ENCODE assay signal across 9 cellular contexts in genomic region chr7:158809596-158809995, GRCh38. TPM values are rescaled to one million over a fixed set of nuclear protein-coding genes. Genes with fewer than 3 reads are reported as not detected.
A peak's percentile ranks its signal among the peaks of the same experiment; 100 is the strongest.
DNase-seq lines count a peak whose midpoint lies in the region; ATAC-seq, FAIRE-seq and TF ChIP-seq lines count a peak whose summit lies in the region.
"Had no signal": no experiment of that assay in that cellular context is flagged by ENCODE, and none has a peak within 500 bp of the region (broad histone marks: within the 10 kb centered on the region; RNA-seq: fewer than 3 reads in every experiment).

No MANE protein-coding gene starts in this region.

- H3K9me1 ChIP-seq in K562 (ENCODE audit: control insufficient read depth, insufficient read depth, low read length) = peaks cover 7% of the 10 kb centered on the region

- POLR2A ChIA-PET in K562 (lab: Yijun Ruan, JAX) = interaction anchor here (0.7 kb wide), 1 partner anchor 9 kb away, joined by 3 read pairs; no protein-coding TSS in a partner anchor

- no peak for TF ChIP-seq RAD21 in K562 (CRISPR knock-in tag; conservative IDR thresholded peaks at IDR 0.05 in 1 of 2, IDR thresholded peaks at IDR 0.05 in 1 of 2)

- no TSS peak for BruUV-seq in K562 (replicated peaks; lab: Mats Ljungman, UMichigan)

- H3K36me3 ChIP-seq in K562 (ENCODE audit: control insufficient read depth, insufficient read depth, low read length) (peaks cover 46% of the 10 kb centered on the region), tibial artery (peaks cover 6 to 11% (median 9%) of the 10 kb centered on the region in 3 donors)

- H3K4me1 ChIP-seq in K562 (replicated peaks in 1 of 2; ENCODE audit: control insufficient read depth in 2 of 2, insufficient read depth in 2 of 2, low read length in 2 of 2) = peaks cover 7 to 11% of the 10 kb centered on the region in 2 experiments; a peak in 4 of 5 replicates
- peaks cover 0 to 66% (median 38%) of the 10 kb centered on the region in 4 donors for H3K4me1 ChIP-seq in tibial artery

- H3K27me3 ChIP-seq in K562 (ENCODE audit: control insufficient read depth in 2 of 2, insufficient read depth in 2 of 2, low read length in 2 of 2) = no peaks in the 10 kb centered on the region
- no peaks in the 10 kb centered on the region for H3K27me3 ChIP-seq in tibial artery
- H3K27me3 ChIP-seq: SJSA1 had no signal

- no peak for FAIRE-seq in K562 (lab: Jason Lieb, UNC)

- H3K4me3 ChIP-seq in K562 (no peak overlapping the region), tibial artery (no peak overlapping the region)
- H3K4me3 ChIP-seq: SJSA1 had no signal

- H3K9me3 ChIP-seq in K562 (replicated peaks; ENCODE audit: control insufficient read depth, insufficient read depth, low read depth, low read length) (peaks cover 12% of the 10 kb centered on the region; the same call in 1 of the 2 replicates), tibial artery (no peaks in the 10 kb centered on the region)
- H3K9me3 ChIP-seq: SJSA1 had no signal

- no peak for TF ChIP-seq CTCF in K562 (IDR thresholded peaks at IDR 0.05 in 2 of 3, conservative IDR thresholded peaks at IDR 0.05 in 1 of 3; ENCODE audit: insufficient read depth in 2 of 3, low read depth in 1 of 3, low read length in 3 of 3)
- no peak for TF ChIP-seq CTCF in tibial artery (IDR thresholded peaks at IDR 0.05)

- no peak overlapping the region for H3K9ac ChIP-seq in K562 (ENCODE audit: insufficient read depth in 1 of 2, low read depth in 2 of 2, low read length in 2 of 2)

- intact Hi-C loops in K562 (cut with micrococcal nuclease) (no loop called here), tibial artery (cut with DNase I; ENCODE audit: low total_unique reads) (no loop called here)

- in situ Hi-C loops in K562 (cut with MboI) = no loop called here

- CTCF ChIA-PET in K562 (lab: Yijun Ruan, JAX; ENCODE audit: low intra/inter-chr PET ratio) = no interaction called here

- DNase-seq in GDM1 (lab: John Stamatoyannopoulos, UW) (peak; percentile 8), K562 (ENCODE audit: extremely low read depth in 1 of 4, low spot score in 3 of 4) (no peak), inferior parietal cortex (ENCODE audit: extremely low spot score) (no peak), NCI-H1048 (lab: John Stamatoyannopoulos, UW) (no peak), tibial artery (no peak)

- ATAC-seq in GM19468 (IDR thresholded peaks at IDR 0.05; ENCODE audit: extremely low read depth, unreplicated experiment) (peak; percentile 80), HG03432 (IDR thresholded peaks at IDR 0.05; ENCODE audit: unreplicated experiment) (peak; percentile 81), K562 (peak; percentile 32), esophagus mucosa (no peak)

- no peak for TF ChIP-seq POLR2A in K562 (conservative IDR thresholded peaks at IDR 0.05)

- H2AFZ ChIP-seq in K562 (ENCODE audit: low read depth, low read length) = no peak overlapping the region

- H3K27ac ChIP-seq in K562 (ENCODE audit: extremely low read depth, low read depth, low read length) (no peak overlapping the region), tibial artery (peak overlapping the region in 1 of 2 donors; percentile 83)
- H3K27ac ChIP-seq: SJSA1 had no signal

- 93% methylated on average over 1 of the region's 1 CpG for WGBS in K562 (ENCODE audit: insufficient coverage, low coverage, missing lambda C conversion rate)

- H3K79me2 ChIP-seq in K562 (ENCODE audit: control insufficient read depth, insufficient read depth, low read length) = peaks cover 94% of the 10 kb centered on the region

- H3K4me2 ChIP-seq in K562 (ENCODE audit: insufficient read depth, low read length) = no peak overlapping the region

- peaks cover 8% of the 10 kb centered on the region; the same call in 1 of the 2 replicates for H4K20me1 ChIP-seq in K562 (replicated peaks; ENCODE audit: control insufficient read depth, insufficient read depth, low read length)

- TF ChIP-seq EP300 in K562 (IDR thresholded peaks at IDR 0.05; ENCODE audit: low read length) = no peak

TF ChIP-seq in K562, 482 proteins besides CTCF, POLR2A, EP300 and RAD21:
- TF ChIP-seq ZNF274 (IDR thresholded peaks at IDR 0.05; ENCODE audit: borderline replicate concordance, low read depth, low read length) = no peak
- TF ChIP-seq MEIS2 (IDR thresholded peaks at IDR 0.05; ENCODE audit: partially characterized antibody) = peak; percentile 36
- TF ChIP-seq SMARCA5 (IDR thresholded peaks at IDR 0.05) = no peak
- TF ChIP-seq ZNF77 (CRISPR knock-in tag; IDR thresholded peaks at IDR 0.05) = no peak
- no peak for TF ChIP-seq CAMTA2 (CRISPR knock-in tag; conservative IDR thresholded peaks at IDR 0.05)
- no peak for TF ChIP-seq PTBP1 (IDR thresholded peaks at IDR 0.05; ENCODE audit: low read depth, low read length)
- TF ChIP-seq SRF (CRISPR knock-in tag; IDR thresholded peaks at IDR 0.05) = peak in 1 of 2 experiments; percentile 91; a peak in 2 of 4 replicates
- TF ChIP-seq EWSR1 (IDR thresholded peaks at IDR 0.05; ENCODE audit: borderline replicate concordance, low read depth, partially characterized antibody) = no peak
- TF ChIP-seq NFYB (IDR thresholded peaks at IDR 0.05; ENCODE audit: extremely low read depth, insufficient read length) = peak; percentile 12
TF ChIP-seq in K562: peak in this region for 3.

RNA-seq across cellular contexts. Expression of gene ESYT2, which starts 19.7 kb away (rescaled TPM):
- 111 and 160 TPM in 2 replicates for total RNA-seq in K562 (2011; cell fraction: chromatin; rRNA removed; ENCODE audit: low replicate concordance)
- total RNA-seq in K562 (2011; cell fraction: nucleolus; rRNA removed) = 87.6 and 91.1 TPM in 2 replicates
- 118 and 155 TPM in 2 replicates for total RNA-seq in K562 (2011; cell fraction: nucleoplasm; rRNA removed)
- total RNA-seq in K562 (2014; rRNA removed) (64.7 and 68.7 TPM in 2 replicates), K562 (2014; rRNA removed; fragmentation: Illumina TruSeq; extraction: Trizol) (70.9 and 72.5 TPM in 2 replicates), K562 (2015; rRNA removed; fragmentation: Illumina TruSeq; extraction: Trizol) (63.1 and 67.1 TPM in 2 replicates), K562 (2021) (62.4 and 67.5 TPM in 2 replicates), esophagus mucosa (41.4 TPM)
- polyA plus RNA-seq in K562 (2011; rRNA removed) (57.5 and 86.9 TPM in 2 replicates), K562 (2014; fragmentation: Illumina TruSeq; extraction: Trizol) (55.5 and 58.2 TPM in 2 replicates), K562 (2014; fragmentation: Nextera tagmentation; extraction: Ambion mirVana) (1 to 10 TPM; 5.8 to 8.3 TPM), K562 (2014; rRNA removed) (44.0 and 45.2 TPM in 2 replicates)
- polyA plus RNA-seq in K562 (2011; cell fraction: cytosol; rRNA removed) = 44.1 and 45.9 TPM in 2 replicates
- polyA plus RNA-seq in K562 (2011; cell fraction: nucleus; rRNA removed) = 43.3 and 60.6 TPM in 2 replicates
- 47.5 and 54.2 TPM in 2 replicates for polyA plus RNA-seq in K562 (2012)
- 119 and 154 TPM in 2 replicates for polyA minus RNA-seq in K562 (2011; rRNA and poly(A)+ RNA removed)
- 70.0 and 93.0 TPM in 2 replicates for polyA minus RNA-seq in K562 (2011; cell fraction: cytosol; rRNA and poly(A)+ RNA removed)
- 35.4 and 43.4 TPM in 2 replicates for polyA minus RNA-seq in K562 (2011; cell fraction: nucleus; rRNA and poly(A)+ RNA removed)

RNA-seq across cellular contexts. Expression of gene DYNC2I1, which starts 46.8 kb away (rescaled TPM):
- total RNA-seq in K562 (2011; cell fraction: chromatin; rRNA removed; ENCODE audit: low replicate concordance) = 95.4 and 308 TPM in 2 replicates
- total RNA-seq in K562 (2011; cell fraction: nucleolus; rRNA removed) = 44.7 and 52.6 TPM in 2 replicates
- 111 and 142 TPM in 2 replicates for total RNA-seq in K562 (2011; cell fraction: nucleoplasm; rRNA removed)
- total RNA-seq in K562 (2014; rRNA removed) (24.7 and 28.3 TPM in 2 replicates), K562 (2014; rRNA removed; fragmentation: Illumina TruSeq; extraction: Trizol) (21.9 and 24.0 TPM in 2 replicates), K562 (2015; rRNA removed; fragmentation: Illumina TruSeq; extraction: Trizol) (17.7 and 20.6 TPM in 2 replicates), K562 (2021) (23.1 and 27.1 TPM in 2 replicates), esophagus mucosa (6.6 TPM)
- polyA plus RNA-seq in K562 (2011; rRNA removed) (33.3 and 37.9 TPM in 2 replicates), K562 (2014; fragmentation: Illumina TruSeq; extraction: Trizol) (20.3 and 36.5 TPM in 2 replicates), K562 (2014; fragmentation: Nextera tagmentation; extraction: Ambion mirVana) (1 to 10 TPM; 1.3 to 1.6 TPM), K562 (2014; rRNA removed) (39.3 and 42.5 TPM in 2 replicates)
- 44.5 and 61.9 TPM in 2 replicates for polyA plus RNA-seq in K562 (2011; cell fraction: cytosol; rRNA removed)
- polyA plus RNA-seq in K562 (2011; cell fraction: nucleus; rRNA removed) = 138 and 267 TPM in 2 replicates
- polyA plus RNA-seq in K562 (2012) = 27.1 and 46.7 TPM in 2 replicates
- polyA minus RNA-seq in K562 (2011; rRNA and poly(A)+ RNA removed) = 42.0 and 45.1 TPM in 2 replicates
- polyA minus RNA-seq in K562 (2011; cell fraction: cytosol; rRNA and poly(A)+ RNA removed) = 20.7 and 21.2 TPM in 2 replicates
- 40.8 and 41.6 TPM in 2 replicates for polyA minus RNA-seq in K562 (2011; cell fraction: nucleus; rRNA and poly(A)+ RNA removed)
